12 cellular contexts compared by ENCODE assay signal in the genomic region with DNA sequence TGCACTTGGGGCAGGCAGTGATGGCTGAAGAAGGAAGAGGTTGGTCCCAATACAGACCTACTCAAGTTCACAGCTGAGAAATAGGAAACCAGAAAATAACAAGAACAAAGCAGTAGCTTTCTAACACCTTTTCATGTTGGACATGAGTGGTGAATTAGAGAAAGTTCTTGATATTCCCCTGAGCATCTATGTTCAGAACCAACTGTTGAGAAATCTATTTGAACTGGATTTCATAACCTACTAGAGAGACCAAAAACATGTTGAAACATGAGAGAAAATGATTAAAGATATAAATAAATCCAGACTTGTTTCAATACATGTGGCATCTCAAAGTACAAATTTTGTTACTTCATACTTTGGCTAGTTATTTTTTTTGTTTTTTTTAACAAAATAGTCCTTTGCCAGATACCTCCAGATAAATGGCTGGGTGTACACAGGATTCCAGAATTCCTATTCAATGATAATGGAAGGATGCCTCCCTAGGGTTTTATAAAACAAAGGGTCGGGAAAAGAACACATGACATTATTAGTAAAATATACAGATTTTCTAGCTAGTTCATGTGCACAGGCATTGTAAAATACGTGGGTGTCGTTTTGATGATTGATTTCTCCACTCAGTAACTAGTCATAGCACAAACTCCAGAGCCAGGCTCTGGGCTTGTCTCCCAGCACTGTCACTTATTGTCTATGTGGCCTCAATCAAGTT. TPM values are rescaled to one million over a fixed set of nuclear protein-coding genes. Genes with fewer than 3 reads are reported as not detected.
DNase-seq lines count a peak whose midpoint lies in the region; ATAC-seq, FAIRE-seq and TF ChIP-seq lines count a peak whose summit lies in the region.
"Had no signal": no experiment of that assay in that cellular context is flagged by ENCODE, and none has a peak within 500 bp of the region (broad histone marks: within the 10 kb centered on the region; RNA-seq: fewer than 3 reads in every experiment).

No MANE protein-coding gene starts in this region.

- no peaks in the 10 kb centered on the region for H3K9me3 ChIP-seq in lower lobe of right lung

- no peak overlapping the region for H3K4me3 ChIP-seq in lower lobe of right lung

- peak; percentile 41 for FAIRE-seq in colon (lab: Jason Lieb, UNC)
- FAIRE-seq: urothelium cell line had no signal

- peak overlapping the region; percentile 57 for H3K27ac ChIP-seq in lower lobe of right lung

- H3K27me3 ChIP-seq in lower lobe of right lung (ENCODE audit: low read depth) = no peaks in the 10 kb centered on the region

- H3K36me3 ChIP-seq in lower lobe of right lung = no peaks in the 10 kb centered on the region

- ATAC-seq in lower lobe of right lung = peak; percentile 63 to 72
- no peak for ATAC-seq in HG03521 (IDR thresholded peaks at IDR 0.05; ENCODE audit: unreplicated experiment)
- ATAC-seq in GM18519 (IDR thresholded peaks at IDR 0.05; ENCODE audit: low FRiP score, unreplicated experiment) = no peak
- ATAC-seq: naive thymus-derived CD8-positive, alpha-beta T cell had no signal

- DNase-seq in stimulated activated CD4-positive, alpha-beta T cell treated with anti-CD3 and anti-CD28 coated beads, Interleukin-1b, Interleukin-23, amount 100 ng/mL, for 48 hours = peak; percentile 20
- DNase-seq in stimulated activated CD4-positive, alpha-beta T cell treated with anti-CD3 and anti-CD28 coated beads, Interleukin-4, amount 100 ng/mL, for 4 hours = no peak
- DNase-seq in lower lobe of right lung = no peak
- no peak for DNase-seq in head of caudate nucleus
- no peak for DNase-seq in occipital lobe (lab: John Stamatoyannopoulos, UW)
- DNase-seq: hippocampal formation; naive thymus-derived CD8-positive, alpha-beta T cell; NCI-H2171 had no signal

- intact Hi-C loops in lower lobe of right lung (cut with DNase I) (no loop called here), head of caudate nucleus (cut with DNase I) (no loop called here)

- no peak for TF ChIP-seq CTCF in lower lobe of right lung (IDR thresholded peaks at IDR 0.05)

- peaks cover 46% of the 10 kb centered on the region for H3K4me1 ChIP-seq in lower lobe of right lung

RNA-seq across cellular contexts. Expression of a gene that starts 34.4 kb away (rescaled TPM):
- 168 TPM for total RNA-seq in lower lobe of right lung
- total RNA-seq in occipital lobe = 4.7 TPM

Comparison
In these comparisons a context has a peak if more than half of its experiments do, and no peak if none do; other contexts are left out.
1. ATAC-seq: peak in lower lobe of right lung (2 of 2); none in HG03521 (single experiment) and GM18519 (single experiment).
2. RNA of a gene that starts 34.4 kb away (total RNA-seq): 168 TPM in lower lobe of right lung (single experiment); 4.7 TPM in occipital lobe (single experiment); every median in the first group is over 10 times any median in the second.